In genomic region chr13:28755546-28755870, GRCh38 we compare ENCODE assay signal across 1 cellular context.
TF ChIP-seq lines count a peak whose summit lies in the region.

No MANE protein-coding gene starts in this region.

TF ChIP-seq in HepG2, 621 proteins besides CTCF, POLR2A, EP300 and RAD21 (continued from another document):
- TF ChIP-seq IRF1 (CRISPR knock-in tag; IDR thresholded peaks at IDR 0.05; ENCODE audit: low read depth) (no peak), ZFX (CRISPR knock-in tag; IDR thresholded peaks at IDR 0.05; ENCODE audit: low read depth) (no peak), SETDB1 (CRISPR knock-in tag; IDR thresholded peaks at IDR 0.05; ENCODE audit: borderline replicate concordance) (no peak), GMEB1 (CRISPR knock-in tag; IDR thresholded peaks at IDR 0.05; ENCODE audit: borderline replicate concordance) (no peak), THAP11 (CRISPR knock-in tag; IDR thresholded peaks at IDR 0.05) (no peak), FOXA3 (CRISPR knock-in tag; IDR thresholded peaks at IDR 0.05) (no peak), TEAD3 (CRISPR knock-in tag; optimal IDR thresholded peaks at IDR 0.05; ENCODE audit: borderline replicate concordance) (no peak), THYN1 (CRISPR knock-in tag; IDR thresholded peaks at IDR 0.05; ENCODE audit: borderline replicate concordance, low read depth) (no peak), ZNF597 (CRISPR knock-in tag; IDR thresholded peaks at IDR 0.05) (no peak), ZNF547 (CRISPR knock-in tag; IDR thresholded peaks at IDR 0.05) (no peak), KLF11 (CRISPR knock-in tag; IDR thresholded peaks at IDR 0.05) (no peak)
